8 cellular contexts compared by ENCODE assay signal in genomic region chr21:45640888-45641479, GRCh38. TPM values are rescaled to one million over a fixed set of nuclear protein-coding genes. Genes with fewer than 3 reads are reported as not detected.
DNase-seq lines count a peak whose midpoint lies in the region; TF ChIP-seq lines count a peak whose summit lies in the region.

No MANE protein-coding gene starts in this region.

- H3K4me3 ChIP-seq in dorsolateral prefrontal cortex (peak overlapping the region in 4 of 59 donors; percentile 6 to 19 (median 13)), neutrophil (ENCODE audit: low read depth in 1 of 2, low read length in 1 of 2) (peak overlapping the region in 1 of 2 experiments; percentile 1)

- H3K4me1 Mint-ChIP-seq in T-helper 1 cell treated with Interleukin-12 subunit alpha and Interleukin-12 subunit beta and Interleukin-4 antibody, amounts not matched to agents 30 μg/mL and 1 μg/mL, for 36 hours (ENCODE audit: low read depth) = peaks cover 15% of the 10 kb centered on the region

- peaks cover 27 to 33% of the 10 kb centered on the region in 2 experiments for H3K4me1 ChIP-seq in neutrophil (ENCODE audit: control insufficient read depth in 1 of 2, insufficient read depth in 1 of 2, low read depth in 1 of 2, low read length in 1 of 2)

- H3K36me3 ChIP-seq in neutrophil = no peaks in the 10 kb centered on the region

- peaks cover 3% of the 10 kb centered on the region for H3K9me3 Mint-ChIP-seq in T-helper 1 cell treated with Interleukin-12 subunit alpha and Interleukin-12 subunit beta and Interleukin-4 antibody, amounts not matched to agents 30 μg/mL and 1 μg/mL, for 36 hours

- H3K27ac ChIP-seq in dorsolateral prefrontal cortex = peak overlapping the region in 45 of 59 donors; percentile 6 to 82 (median 57)
- H3K27ac ChIP-seq in neutrophil = peak overlapping the region; percentile 34

- peak overlapping the region; percentile 14 for H3K4me3 Mint-ChIP-seq in T-helper 1 cell treated with Interleukin-12 subunit alpha and Interleukin-12 subunit beta and Interleukin-4 antibody, amounts not matched to agents 30 μg/mL and 1 μg/mL, for 36 hours

- H3K27me3 Mint-ChIP-seq in T-helper 1 cell treated with Interleukin-12 subunit alpha and Interleukin-12 subunit beta and Interleukin-4 antibody, amounts not matched to agents 30 μg/mL and 1 μg/mL, for 36 hours (ENCODE audit: low read depth) = peaks cover 12% of the 10 kb centered on the region

- H3K27me3 ChIP-seq in dorsolateral prefrontal cortex (peaks cover 0 to 38% (median 6%) of the 10 kb centered on the region in 45 donors), neutrophil (no peaks in the 10 kb centered on the region)

- DNase-seq in T-helper 1 cell (no peak), NCI-H2196 (lab: John Stamatoyannopoulos, UW; ENCODE audit: unreplicated experiment) (peak; percentile 61), dorsolateral prefrontal cortex (no peak), nucleus accumbens (lab: John Stamatoyannopoulos, UW) (no peak), NCI-H2029 (lab: John Stamatoyannopoulos, UW) (no peak), DMS79 (lab: John Stamatoyannopoulos, UW) (no peak)

- H3K36me3 Mint-ChIP-seq in T-helper 1 cell treated with Interleukin-12 subunit alpha and Interleukin-12 subunit beta and Interleukin-4 antibody, amounts not matched to agents 30 μg/mL and 1 μg/mL, for 36 hours (ENCODE audit: low read depth) = no peaks in the 10 kb centered on the region

- H3K9me3 ChIP-seq in neutrophil = no peaks in the 10 kb centered on the region

- TF ChIP-seq CTCF in dorsolateral prefrontal cortex (IDR thresholded peaks at IDR 0.05 in 54 of 56, conservative IDR thresholded peaks at IDR 0.05 in 2 of 56; ENCODE audit: low read depth in 1 of 56, partially characterized antibody in 56 of 56) (no peak), neutrophil (IDR thresholded peaks at IDR 0.05) (no peak)

- peak overlapping the region; percentile 41 for H3K27ac Mint-ChIP-seq in T-helper 1 cell treated with Interleukin-12 subunit alpha and Interleukin-12 subunit beta and Interleukin-4 antibody, amounts not matched to agents 30 μg/mL and 1 μg/mL, for 36 hours

- intact Hi-C loops in dorsolateral prefrontal cortex (cut with DNase I) = loop anchor here in 1 of 2 donors (10.0 kb wide), 1 partner anchor 86 kb away; no protein-coding TSS in a partner anchor

RNA-seq across cellular contexts. Expression of gene PCBP3, which starts 2.5 kb away (rescaled TPM):
- 10 to 100 TPM; 11.0 to 29.9 (median 17.9) TPM for total RNA-seq in dorsolateral prefrontal cortex
